Comparison of ENCODE assay signal across 1 cellular context in genomic region chr7:31129067-31129466, GRCh38.
TF ChIP-seq lines count a peak whose summit lies in the region.

No MANE protein-coding gene starts in this region.

TF ChIP-seq in WTC11, 78 proteins besides CTCF, POLR2A, EP300 and RAD21 (continued from another document):
- no peak for TF ChIP-seq ARID4B (CRISPR knock-in tag; IDR thresholded peaks at IDR 0.05; ENCODE audit: borderline replicate concordance)
- no peak for TF ChIP-seq TEAD4 (CRISPR knock-in tag; IDR thresholded peaks at IDR 0.05)
- no peak for TF ChIP-seq ERG (CRISPR knock-in tag; IDR thresholded peaks at IDR 0.05)
- TF ChIP-seq ATF1 (CRISPR knock-in tag; IDR thresholded peaks at IDR 0.05) = no peak
TF ChIP-seq in WTC11: peak in this region for 0.
